1 cellular context compared by ENCODE assay signal in genomic region chr2:86562891-86563649, GRCh38.
TF ChIP-seq lines count a peak whose summit lies in the region.

Gene CHMP3 (minus strand): TSS chr2:86563443. CDS start chr2:86563348, 95 bp downstream.

TF ChIP-seq in K562, 482 proteins besides CTCF, POLR2A, EP300 and RAD21 (continued from another document and continues in another):
- TF ChIP-seq ZNF518B (CRISPR knock-in tag; IDR thresholded peaks at IDR 0.05) (no peak), RBM22 (IDR thresholded peaks at IDR 0.05; ENCODE audit: low read depth, low read length, poor library complexity, severe bottlenecking) (no peak), WHSC1 (IDR thresholded peaks at IDR 0.05; ENCODE audit: low read length) (no peak), CREB5 (CRISPR knock-in tag; IDR thresholded peaks at IDR 0.05) (peak; percentile 71; the same call in 1 of the 2 replicates), RBM17 (IDR thresholded peaks at IDR 0.05; ENCODE audit: borderline replicate concordance, low read depth, low read length) (no peak), NKRF (IDR thresholded peaks at IDR 0.05; ENCODE audit: borderline replicate concordance) (no peak), ILK (tag; IDR thresholded peaks at IDR 0.05; ENCODE audit: borderline replicate concordance, low read depth) (no peak), IFI16 (CRISPR knock-in tag; IDR thresholded peaks at IDR 0.05) (0 out of 2 replicates have a peak, but pooled peaks have one; percentile 5), HNRNPL (IDR thresholded peaks at IDR 0.05; ENCODE audit: low read depth, low read length) (no peak), ZNF77 (CRISPR knock-in tag; IDR thresholded peaks at IDR 0.05) (no peak), FOXA3 (CRISPR knock-in tag; conservative IDR thresholded peaks at IDR 0.05 in 1 of 2, IDR thresholded peaks at IDR 0.05 in 1 of 2) (no peak), TCFL5 (CRISPR knock-in tag; conservative IDR thresholded peaks at IDR 0.05) (no peak), ZFP91 (CRISPR knock-in tag; IDR thresholded peaks at IDR 0.05) (no peak), TAF15 (IDR thresholded peaks at IDR 0.05; ENCODE audit: low read depth, low read length) (0 out of 2 replicates have a peak, but pooled peaks have one; percentile 24), MLX (CRISPR knock-in tag; conservative IDR thresholded peaks at IDR 0.05) (no peak), CSDE1 (IDR thresholded peaks at IDR 0.05) (0 out of 4 replicates have a peak, but pooled peaks of 1 of the 2 experiments have one; percentile 39), KHSRP (IDR thresholded peaks at IDR 0.05) (no peak), BCOR (IDR thresholded peaks at IDR 0.05) (no peak), RUNX1 (IDR thresholded peaks at IDR 0.05; ENCODE audit: low read depth) (0 out of 2 replicates have a peak, but pooled peaks have one; percentile 52), MCM2 (IDR thresholded peaks at IDR 0.05; ENCODE audit: low read depth) (no peak), THRA (IDR thresholded peaks at IDR 0.05) (no peak), FOXK2 (conservative IDR thresholded peaks at IDR 0.05 in 1 of 2, IDR thresholded peaks at IDR 0.05 in 1 of 2; ENCODE audit: low read depth in 2 of 2) (peak in 1 of 2 experiments; percentile 99; a peak in 2 of 4 replicates), MGA (IDR thresholded peaks at IDR 0.05) (peak; percentile 99), KLF13 (tag; IDR thresholded peaks at IDR 0.05; ENCODE audit: borderline replicate concordance, low read depth) (peak; percentile 46; the same call in 1 of the 2 replicates)
